In genomic region chr6:26543953-26544352, GRCh38 we compare ENCODE assay signal across 11 cellular contexts. TPM values are rescaled to one million over a fixed set of nuclear protein-coding genes. Genes with fewer than 3 reads are reported as not detected.
DNase-seq lines count a peak whose midpoint lies in the region; ATAC-seq and TF ChIP-seq lines count a peak whose summit lies in the region.
"Had no signal": no experiment of that assay in that cellular context is flagged by ENCODE, and none has a peak within 500 bp of the region (broad histone marks: within the 10 kb centered on the region; RNA-seq: fewer than 3 reads in every experiment).

No MANE protein-coding gene starts in this region.

- intact Hi-C loops in left cardiac atrium (cut with DNase I), result no loop called here
- intact Hi-C loops in upper lobe of right lung (cut with DNase I), result no loop called here

- H3K9me3 ChIP-seq in cardiac muscle cell (ENCODE audit: low read depth) (no peaks in the 10 kb centered on the region), fibroblast of lung (ENCODE audit: control insufficient read depth, insufficient read depth, low read depth, low read length) (no peaks in the 10 kb centered on the region), upper lobe of right lung (no peaks in the 10 kb centered on the region)

- H2AFZ ChIP-seq in fibroblast of lung (ENCODE audit: low read length), result no peak overlapping the region

- ATAC-seq in left cardiac atrium (no peak), upper lobe of right lung (peak; percentile 29)

- DNase-seq in cardiac muscle cell (ENCODE audit: low read depth in 1 of 2, low spot score in 1 of 2), result peak in 1 of 2 donors; percentile 50
- DNase-seq in left cardiac atrium, result no peak
- peak; percentile 23 for DNase-seq in RPMI7951 (ENCODE audit: low read depth)
- peak in 1 of 2 donors; percentile 37 for DNase-seq in fibroblast of lung (ENCODE audit: low read depth in 2 of 2)
- DNase-seq in upper lobe of right lung, result no peak
- no peak for DNase-seq in islet precursor cell
- DNase-seq in NCI-H1092 treated with DMSO at 0.1 percent for 48 hours (lab: John Stamatoyannopoulos, UW), result no peak
- DNase-seq in NCI-H2107 treated with DMSO at 0.1 percent for 48 hours (lab: John Stamatoyannopoulos, UW; ENCODE audit: unreplicated experiment), result no peak
- DNase-seq: KG1, substantia nigra had no signal

- H3K4me2 ChIP-seq in fibroblast of lung (ENCODE audit: extremely low read depth, insufficient read depth, low read length), result no peak overlapping the region

- H3K4me3 ChIP-seq in cardiac muscle cell (no peak overlapping the region), fibroblast of lung (replicated peaks in 1 of 4; ENCODE audit: control extremely low read depth in 1 of 4, insufficient read depth in 1 of 4, low read depth in 3 of 4, low read length in 4 of 4) (no peak overlapping the region), upper lobe of right lung (no peak overlapping the region)

- peaks cover 11% of the 10 kb centered on the region for H3K36me3 ChIP-seq in cardiac muscle cell
- H3K36me3 ChIP-seq in fibroblast of lung (ENCODE audit: control insufficient read depth, insufficient read depth, low read length), result peaks cover 5% of the 10 kb centered on the region
- H3K36me3 ChIP-seq in upper lobe of right lung, result peaks cover 41% of the 10 kb centered on the region

- H3K27ac ChIP-seq in cardiac muscle cell, result no peak overlapping the region
- no peak overlapping the region for H3K27ac ChIP-seq in fibroblast of lung (ENCODE audit: insufficient read depth, low read length)
- H3K27ac ChIP-seq in upper lobe of right lung, result no peak overlapping the region

- H3K4me1 ChIP-seq in cardiac muscle cell (ENCODE audit: low read depth) (no peaks in the 10 kb centered on the region), fibroblast of lung (ENCODE audit: control insufficient read depth, extremely low read depth, insufficient read depth, low read length) (no peaks in the 10 kb centered on the region), upper lobe of right lung (peaks cover 14% of the 10 kb centered on the region)

- peak; percentile 47 for TF ChIP-seq CTCF in cardiac muscle cell (IDR thresholded peaks at IDR 0.05; ENCODE audit: low read depth, low read length)
- peak; percentile 28 to 50 for TF ChIP-seq CTCF in fibroblast of lung (conservative IDR thresholded peaks at IDR 0.05 in 1 of 2, IDR thresholded peaks at IDR 0.05 in 1 of 2; ENCODE audit: low read depth in 1 of 2, low read length in 2 of 2)
- TF ChIP-seq CTCF in upper lobe of right lung (IDR thresholded peaks at IDR 0.05), result peak; percentile 34

- peaks cover 31% of the 10 kb centered on the region for H3K79me2 ChIP-seq in fibroblast of lung (ENCODE audit: control insufficient read depth, insufficient read depth, low read length)

- no peaks in the 10 kb centered on the region for H4K20me1 ChIP-seq in fibroblast of lung (ENCODE audit: control insufficient read depth, extremely low read depth, insufficient read depth, low read length)

- no peak overlapping the region for H3K9ac ChIP-seq in fibroblast of lung (ENCODE audit: insufficient read depth, low read length)

- H3K27me3 ChIP-seq in cardiac muscle cell (no peaks in the 10 kb centered on the region), fibroblast of lung (ENCODE audit: control insufficient read depth, insufficient read depth, low read length) (no peaks in the 10 kb centered on the region), upper lobe of right lung (no peaks in the 10 kb centered on the region)

RNA-seq across cellular contexts. Expression of gene HMGN4, which starts 5.8 kb away (rescaled TPM):
- 56.6 and 57.1 TPM in 2 replicates for total RNA-seq in cardiac muscle cell
- 54.7 and 62.4 TPM in 2 replicates for polyA plus RNA-seq in cardiac muscle cell
- 10 to 100 TPM; 29.4 to 38.6 TPM for total RNA-seq in left cardiac atrium
- total RNA-seq in RPMI7951 (2014; rRNA removed; shearing (Covaris generic)), result 130 and 164 TPM in 2 replicates
- 90.4 and 111 TPM in 2 replicates for total RNA-seq in fibroblast of lung
- polyA plus RNA-seq in fibroblast of lung, result 58.7 and 74.9 TPM in 2 replicates
- polyA plus RNA-seq in fibroblast of lung (2012), result 50.1 and 58.4 TPM in 2 replicates
- 6.0 and 7.6 TPM in 2 replicates for polyA minus RNA-seq in fibroblast of lung (ENCODE audit: low replicate concordance)
- total RNA-seq in upper lobe of right lung, result 45.8 TPM

RNA-seq across cellular contexts. Expression of gene BTN1A1, which starts 43.9 kb away (rescaled TPM):
- total RNA-seq in cardiac muscle cell (not detected in 2 replicates), left cardiac atrium (not detected), fibroblast of lung (not detected in 2 replicates), upper lobe of right lung (not detected)
- polyA plus RNA-seq in cardiac muscle cell (0.14 and 0.35 TPM in 2 replicates), fibroblast of lung (not detected in 2 replicates)
- total RNA-seq in RPMI7951 (2014; rRNA removed; shearing (Covaris generic)), result not detected in 2 replicates
- polyA plus RNA-seq in fibroblast of lung (2012), result not detected in 2 replicates
- not detected in 2 replicates for polyA minus RNA-seq in fibroblast of lung (ENCODE audit: low replicate concordance)
- polyA plus RNA-seq: neural cell had no signal

RNA-seq across cellular contexts. Expression of gene ABT1, which starts 52.8 kb away (rescaled TPM):
- total RNA-seq in cardiac muscle cell (21.2 and 25.4 TPM in 2 replicates), left cardiac atrium (10 to 100 TPM in 1 of 2 donors, 1 to 10 TPM in 1; 8.2 to 10.7 TPM), fibroblast of lung (13.1 and 13.4 TPM in 2 replicates), upper lobe of right lung (14.4 TPM)
- polyA plus RNA-seq in cardiac muscle cell (27.0 and 30.2 TPM in 2 replicates), fibroblast of lung (8.3 and 9.9 TPM in 2 replicates)
- total RNA-seq in RPMI7951 (2014; rRNA removed; shearing (Covaris generic)), result 16.2 and 20.6 TPM in 2 replicates
- 7.7 and 12.6 TPM in 2 replicates for polyA plus RNA-seq in fibroblast of lung (2012)
- 9.5 and 10.8 TPM in 2 replicates for polyA minus RNA-seq in fibroblast of lung (ENCODE audit: low replicate concordance)
